14 cellular contexts compared by ENCODE assay signal in the genomic region with DNA sequence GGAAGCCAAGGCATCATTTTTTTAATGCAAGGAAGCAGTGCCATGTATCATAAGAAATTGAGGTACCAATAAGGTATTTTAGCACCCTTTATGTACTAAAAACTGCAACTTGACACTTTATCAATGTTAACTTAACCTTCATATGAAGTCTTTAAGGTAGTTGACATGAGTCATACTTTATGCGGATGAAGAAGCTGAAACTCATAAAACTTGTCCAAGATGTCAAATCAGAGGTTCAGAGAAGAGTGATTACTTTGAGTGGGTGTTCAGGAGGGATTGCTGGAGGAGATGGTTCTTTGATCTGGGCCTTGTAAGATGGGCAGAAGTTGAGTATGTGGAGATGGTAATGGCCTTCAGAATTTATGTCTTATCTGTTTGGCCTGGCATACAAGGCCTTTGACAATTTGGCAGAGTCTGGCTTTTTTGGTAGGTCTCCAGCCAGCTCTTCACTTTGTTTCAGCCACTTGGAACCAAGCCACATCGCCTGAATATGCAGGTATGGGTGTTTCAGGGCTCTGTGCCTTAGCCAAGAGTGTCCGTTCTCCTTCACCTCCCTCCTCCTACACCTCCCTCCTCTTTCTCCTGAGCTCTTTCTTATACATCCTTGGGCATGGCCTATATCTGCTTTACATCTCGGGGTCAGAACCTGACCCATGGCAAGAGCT. TPM values are rescaled to one million over a fixed set of nuclear protein-coding genes. Genes with fewer than 3 reads are reported as not detected.
A peak's percentile ranks its signal among the peaks of the same experiment; 100 is the strongest.
DNase-seq lines count a peak whose midpoint lies in the region; ATAC-seq and TF ChIP-seq lines count a peak whose summit lies in the region.
"Had no signal": no experiment of that assay in that cellular context is flagged by ENCODE, and none has a peak within 500 bp of the region (broad histone marks: within the 10 kb centered on the region; RNA-seq: fewer than 3 reads in every experiment).

No MANE protein-coding gene starts in this region.

- H3K36me3 ChIP-seq in CD8-positive, alpha-beta memory T cell (ENCODE audit: insufficient read depth, low read length) = no peaks in the 10 kb centered on the region
- no peaks in the 10 kb centered on the region for H3K36me3 ChIP-seq in PC-3 (ENCODE audit: low read depth, low read length)
- H3K36me3 ChIP-seq in esophagus muscularis mucosa = peaks cover 0 to 22% (median 13%) of the 10 kb centered on the region in 4 donors
- H3K36me3 ChIP-seq in sigmoid colon = peaks cover 0 to 19% (median 4%) of the 10 kb centered on the region in 4 donors

- H3K27me3 Mint-ChIP-seq in CD8-positive, alpha-beta memory T cell = no peaks in the 10 kb centered on the region

- no peak overlapping the region for H3K4me3 ChIP-seq in CD8-positive, alpha-beta memory T cell (ENCODE audit: low read length)
- H3K4me3 ChIP-seq in PC-3 (ENCODE audit: low read length) = no peak overlapping the region
- no peak overlapping the region for H3K4me3 ChIP-seq in esophagus muscularis mucosa
- H3K4me3 ChIP-seq in sigmoid colon = no peak overlapping the region

- H3K4me2 ChIP-seq in PC-3 (ENCODE audit: low read length) = no peak overlapping the region

- H3K27ac Mint-ChIP-seq in CD8-positive, alpha-beta memory T cell = peak overlapping the region in 5 of 8 donors; percentile 10 to 83 (median 59)
- H3K27ac Mint-ChIP-seq: activated naive CD4-positive, alpha-beta T cell treated with anti-CD3 and anti-CD28 coated beads, Interleukin-2, amount 50 U/mL, for 72 hours had no signal

- no peak overlapping the region for H3K4me3 Mint-ChIP-seq in CD8-positive, alpha-beta memory T cell

- no peak for DNase-seq in CD8-positive, alpha-beta memory T cell
- DNase-seq in PC-3 (peak; percentile 68), esophagus muscularis mucosa (ENCODE audit: extremely low spot score) (no peak), sigmoid colon (no peak), NCI-H82 treated with DMSO at 0.1 percent for 48 hours (lab: John Stamatoyannopoulos, UW; ENCODE audit: unreplicated experiment) (no peak), NCI-H2107 treated with DMSO at 0.1 percent for 48 hours (lab: John Stamatoyannopoulos, UW; ENCODE audit: unreplicated experiment) (no peak), AG20443 (ENCODE audit: low spot score) (no peak)
- DNase-seq: activated CD4-positive, alpha-beta T cell treated with anti-CD3 and anti-CD28 coated beads, Interleukin-2, amount 50 U/mL, for 4 hours; COR-L47; foreskin keratinocyte; NCI-H2081 treated with DMSO at 0.1 percent for 48 hours; stimulated activated naive CD4-positive, alpha-beta T cell had no signal

- H3K9ac ChIP-seq in PC-3 (ENCODE audit: low read length) = no peak overlapping the region

- H4K20me1 ChIP-seq in PC-3 (ENCODE audit: low read length) = no peaks in the 10 kb centered on the region

- POLR2A ChIA-PET in CD8-positive, alpha-beta memory T cell (lab: Charles Lee) = no interaction called here
- POLR2A ChIA-PET in PC-3 (lab: Charles Lee; ENCODE audit: unreplicated experiment) = no interaction called here

- peaks cover 55 to 82% (median 81%) of the 10 kb centered on the region in 3 donors for H3K4me1 Mint-ChIP-seq in CD8-positive, alpha-beta memory T cell

- H3K36me3 Mint-ChIP-seq in CD8-positive, alpha-beta memory T cell = peaks cover 14 to 43% (median 25%) of the 10 kb centered on the region in 3 donors

- no peak overlapping the region for H2AFZ ChIP-seq in PC-3 (ENCODE audit: low read length)

- peak; percentile 76 for ATAC-seq in PC-3
- no peak for ATAC-seq in GM18517 (IDR thresholded peaks at IDR 0.05; ENCODE audit: unreplicated experiment)
- ATAC-seq: foreskin keratinocyte had no signal

- TF ChIP-seq EP300 in esophagus muscularis mucosa (IDR thresholded peaks at IDR 0.05) (no peak), sigmoid colon (IDR thresholded peaks at IDR 0.05) (no peak)

- intact Hi-C loops in PC-3 (cut with micrococcal nuclease) = no loop called here
- intact Hi-C loops in esophagus muscularis mucosa (cut with DNase I) = no loop called here
- intact Hi-C loops in sigmoid colon (cut with DNase I) = no loop called here

- TF ChIP-seq CTCF in PC-3 (conservative IDR thresholded peaks at IDR 0.05; ENCODE audit: low read depth, low read length) = no peak
- TF ChIP-seq CTCF in esophagus muscularis mucosa (IDR thresholded peaks at IDR 0.05) = no peak
- TF ChIP-seq CTCF in sigmoid colon (IDR thresholded peaks at IDR 0.05) = no peak

- 84% methylated on average over 4 of the region's 4 CpGs for WGBS in esophagus muscularis mucosa
- 89 to 90% methylated on average over 4 of the region's 4 CpGs for WGBS in sigmoid colon, 2 donors

- H3K9me3 Mint-ChIP-seq in CD8-positive, alpha-beta memory T cell = peaks cover 0 to 6% (median 0%) of the 10 kb centered on the region in 5 donors

- H3K9me3 ChIP-seq in CD8-positive, alpha-beta memory T cell (ENCODE audit: low read length) = no peaks in the 10 kb centered on the region
- H3K9me3 ChIP-seq in PC-3 (ENCODE audit: low read length) = no peaks in the 10 kb centered on the region
- no peaks in the 10 kb centered on the region for H3K9me3 ChIP-seq in esophagus muscularis mucosa
- no peaks in the 10 kb centered on the region for H3K9me3 ChIP-seq in sigmoid colon

- H3K27ac ChIP-seq in CD8-positive, alpha-beta memory T cell (ENCODE audit: low read depth, low read length) = no peak overlapping the region
- no peak overlapping the region for H3K27ac ChIP-seq in PC-3 (ENCODE audit: low read length)
- peak overlapping the region; percentile 57 to 80 (median 68) for H3K27ac ChIP-seq in esophagus muscularis mucosa (replicated peaks in 1 of 4)
- H3K27ac ChIP-seq in sigmoid colon = peak overlapping the region in 3 of 4 donors; percentile 56 to 70 (median 64)
- H3K27ac ChIP-seq: foreskin keratinocyte had no signal

- H3K27me3 ChIP-seq in CD8-positive, alpha-beta memory T cell (ENCODE audit: insufficient read depth, low read length, poor library complexity, severe bottlenecking) = no peaks in the 10 kb centered on the region
- H3K27me3 ChIP-seq in PC-3 (ENCODE audit: low read length) (no peaks in the 10 kb centered on the region), esophagus muscularis mucosa (no peaks in the 10 kb centered on the region), sigmoid colon (no peaks in the 10 kb centered on the region)
- H3K27me3 ChIP-seq: foreskin keratinocyte had no signal

- TF ChIP-seq POLR2A in esophagus muscularis mucosa (IDR thresholded peaks at IDR 0.05; ENCODE audit: low read depth) (no peak), sigmoid colon (IDR thresholded peaks at IDR 0.05) (no peak)

- no peaks in the 10 kb centered on the region for H3K79me2 ChIP-seq in PC-3 (ENCODE audit: low read length)

- CTCF ChIA-PET in CD8-positive, alpha-beta memory T cell (lab: Charles Lee) = interaction anchor here (1.7 to 2.2 kb wide), 2 partner anchors 25 to 88 kb away, joined by 3 to 5 read pairs; no protein-coding TSS in a partner anchor
- CTCF ChIA-PET in PC-3 (lab: Charles Lee) = no interaction called here

- BruUV-seq in PC-3 (replicated peaks; lab: Mats Ljungman, UMichigan) = no TSS peak

- H3K9me2 ChIP-seq in PC-3 (replicated peaks; ENCODE audit: low read length) = no peaks in the 10 kb centered on the region

- no peaks in the 10 kb centered on the region for H3F3A ChIP-seq in PC-3 (ENCODE audit: low read length, unreplicated experiment)

- H3K4me1 ChIP-seq in CD8-positive, alpha-beta memory T cell (ENCODE audit: insufficient read depth, low read length) = peaks cover 37% of the 10 kb centered on the region
- H3K4me1 ChIP-seq in PC-3 (ENCODE audit: insufficient read depth, low read length) (peaks cover 6% of the 10 kb centered on the region; the same call in 1 of the 2 replicates), esophagus muscularis mucosa (peaks cover 96 to 99% (median 98%) of the 10 kb centered on the region in 4 donors), sigmoid colon (peaks cover 0 to 94% (median 94%) of the 10 kb centered on the region in 4 donors)
- H3K4me1 ChIP-seq: foreskin keratinocyte had no signal

RNA-seq across cellular contexts. Expression of a gene that starts 23.7 kb away (rescaled TPM):
- 1 to 10 TPM; 6.7 to 7.6 TPM for total RNA-seq in CD8-positive, alpha-beta memory T cell
- polyA plus RNA-seq in CD8-positive, alpha-beta memory T cell = 21.0 TPM
- 0.47 and 1.1 TPM in 2 replicates for total RNA-seq in PC-3 (2014; rRNA removed)
- total RNA-seq in esophagus muscularis mucosa = 10 to 100 TPM; 27.7 to 62.9 (median 28.8) TPM
- 10 to 100 TPM; 25.8 to 35.7 (median 33.5) TPM for total RNA-seq in sigmoid colon
- polyA plus RNA-seq in sigmoid colon = 10 to 100 TPM; 10.2 to 19.2 (median 15.1) TPM

Comparison
In these comparisons a context has a peak if more than half of its experiments do, and no peak if none do; other contexts are left out.
1. H3K27ac ChIP-seq: peak in esophagus muscularis mucosa (4 of 4) and sigmoid colon (3 of 4); none in CD8-positive, alpha-beta memory T cell (single experiment) and PC-3 (single experiment).